In the genomic region with DNA sequence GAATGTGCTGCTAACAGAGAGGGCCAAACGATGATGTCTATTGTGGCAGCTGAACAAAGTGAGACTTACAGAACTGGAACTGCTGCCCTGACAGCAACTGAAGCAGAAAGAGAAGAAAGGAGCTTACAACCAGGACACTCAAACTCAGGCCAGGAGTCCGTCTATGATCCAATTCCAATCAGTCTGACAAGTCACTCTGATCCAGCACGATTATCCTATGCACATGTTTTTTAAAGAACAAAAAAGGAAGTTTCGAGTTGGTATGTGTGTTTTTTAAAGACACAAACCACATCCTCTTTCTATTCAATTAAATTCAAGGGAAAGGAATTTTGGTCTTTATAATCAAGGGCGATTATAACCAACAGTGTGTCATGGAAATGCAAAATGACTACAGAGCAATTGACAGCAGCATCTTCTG, we compare ENCODE assay signal across 17 cellular contexts. TPM values are rescaled to one million over a fixed set of nuclear protein-coding genes. Genes with fewer than 3 reads are reported as not detected.
DNase-seq lines count a peak whose midpoint lies in the region; ATAC-seq, FAIRE-seq and TF ChIP-seq lines count a peak whose summit lies in the region.
"Had no signal": no experiment of that assay in that cellular context is flagged by ENCODE, and none has a peak within 500 bp of the region (broad histone marks: within the 10 kb centered on the region; RNA-seq: fewer than 3 reads in every experiment).

No MANE protein-coding gene starts in this region.

- H3K4me1 ChIP-seq in GM12878 (ENCODE audit: control insufficient read depth, insufficient read depth, low read length) = peaks cover 6% of the 10 kb centered on the region
- H3K4me1 ChIP-seq in neutrophil (ENCODE audit: control insufficient read depth in 1 of 2, insufficient read depth in 1 of 2, low read depth in 1 of 2, low read length in 1 of 2) = peaks cover 0 to 6% of the 10 kb centered on the region in 2 experiments
- H3K4me1 ChIP-seq: breast epithelium, SJCRH30 had no signal

- no peak for TF ChIP-seq CTCF in GM13977 (IDR thresholded peaks at IDR 0.05; ENCODE audit: extremely low read depth, insufficient read depth, missing control alignments)
- TF ChIP-seq CTCF in GM12878 (IDR thresholded peaks at IDR 0.05 in 2 of 3, conservative IDR thresholded peaks at IDR 0.05 in 1 of 3; ENCODE audit: control insufficient read depth in 2 of 3, extremely low read depth in 1 of 3, insufficient read depth in 1 of 3, low read depth in 3 of 3, low read length in 3 of 3) = no peak
- TF ChIP-seq CTCF in neutrophil (IDR thresholded peaks at IDR 0.05) = no peak

- intact Hi-C loops in GM12878 (cut with micrococcal nuclease; ENCODE audit: unreplicated experiment) = no loop called here

- H2AFZ ChIP-seq in GM12878 (ENCODE audit: control insufficient read depth, low read depth, low read length) = peak overlapping the region; percentile 63

- no peaks in the 10 kb centered on the region for H3K79me2 ChIP-seq in GM12878 (ENCODE audit: control insufficient read depth, insufficient read depth, low read length)

- TF ChIP-seq RAD21 in GM12878 (IDR thresholded peaks at IDR 0.05; ENCODE audit: insufficient read depth, low read depth, low read length) = no peak

- H3K27me3 ChIP-seq in GM12878 (replicated peaks in 1 of 2; ENCODE audit: control insufficient read depth in 2 of 2, insufficient read depth in 2 of 2, low read length in 1 of 2) = no peaks in the 10 kb centered on the region
- H3K27me3 ChIP-seq in neutrophil = no peaks in the 10 kb centered on the region
- H3K27me3 ChIP-seq: breast epithelium, heart right ventricle, SJCRH30 had no signal

- WGBS in GM12878 (ENCODE audit: insufficient coverage, insufficient replicate concordance, low lambda C conversion rate, missing lambda C conversion rate) = 8% methylated on average over 5 of the region's 5 CpGs

- H3K36me3 ChIP-seq in GM12878 (ENCODE audit: control insufficient read depth in 2 of 2, insufficient read depth in 2 of 2, low read length in 1 of 2) (no peaks in the 10 kb centered on the region), neutrophil (no peaks in the 10 kb centered on the region)
- H3K36me3 ChIP-seq: breast epithelium, heart right ventricle, left ventricle myocardium inferior, SJCRH30 had no signal

- CTCF ChIA-PET in GM12878 (lab: Yijun Ruan, JAX) = interaction anchor here (0.6 to 1.9 kb wide), 5 partner anchors 15 to 181 kb away, joined by 3 to 11 read pairs (median 4); no protein-coding TSS in a partner anchor

- POLR2A ChIA-PET in GM12878 (lab: Charles Lee) = interaction anchor here (0.6 to 1.1 kb wide), 2 partner anchors 8 to 610 kb away, joined by 3 to 6 read pairs; no protein-coding TSS in a partner anchor

- in situ Hi-C loops in GM13977 (cut with MboI; ENCODE audit: low pct_unique_long_range_greater_than_20kb, low sequenced_read_pairs, unreplicated experiment) (no loop called here), GM12878 (cut with MboI) (no loop called here)

- SMC1A ChIA-PET in GM12878 (lab: Charles Lee; ENCODE audit: uncharacterized antibody, unreplicated experiment) = interaction anchor here (1.0 to 1.5 kb wide), 5 partner anchors 15 to 37 kb away, joined by 3 to 8 read pairs (median 3); no protein-coding TSS in a partner anchor

- peak; percentile 30 for DNase-seq in GM13977 (ENCODE audit: low spot score)
- peak; percentile 67 for DNase-seq in NOMO-1 treated with dmso at 0.1 percent for 144 hours (lab: John Stamatoyannopoulos, UW; ENCODE audit: unreplicated experiment)
- no peak for DNase-seq in GM12878 (ENCODE audit: low read depth, low spot score)
- no peak for DNase-seq in NCI-H2171 treated with DMSO at 0.1 percent for 48 hours (lab: John Stamatoyannopoulos, UW)
- no peak for DNase-seq in NCI-H1417 treated with DMSO at 0.1 percent for 48 hours (lab: John Stamatoyannopoulos, UW)
- DNase-seq in stimulated activated CD4-positive, alpha-beta T cell treated with anti-CD3 and anti-CD28 coated beads, Interleukin-15, amount 100 ng/mL, for 24 hours = no peak
- DNase-seq: activated T-cell treated with anti-CD3 and anti-CD28 coated beads, Interleukin-2, amount 50 U/mL, for 4 hours; CD4-positive, CD25-positive, alpha-beta regulatory T cell; heart right ventricle; left ventricle myocardium inferior; NCI-H2081; NCI-H82; SJCRH30 had no signal

- ATAC-seq in GM12878 = peak; percentile 77
- ATAC-seq in HG02970 (IDR thresholded peaks at IDR 0.05; ENCODE audit: low FRiP score, unreplicated experiment) = no peak
- ATAC-seq: activated T-cell treated with anti-CD3 and anti-CD28 coated beads, Interleukin-2, amount 50 U/mL, for 4 hours; HCT116; heart right ventricle had no signal

- no peak for TF ChIP-seq EP300 in GM12878 (IDR thresholded peaks at IDR 0.05; ENCODE audit: borderline replicate concordance in 1 of 2, control insufficient read depth in 1 of 2, low read depth in 2 of 2, low read length in 2 of 2)

- no peak for TF ChIP-seq POLR2A in GM12878 (IDR thresholded peaks at IDR 0.05; ENCODE audit: low read depth, low read length)

- H3K9ac ChIP-seq in GM12878 (ENCODE audit: control insufficient read depth, insufficient read depth, low read length) = no peak overlapping the region

- peak; percentile 82 for FAIRE-seq in GM12878 (lab: Jason Lieb, UNC)

- no TSS peak for BruUV-seq in GM12878 (replicated peaks; lab: Mats Ljungman, UMichigan)

- no peaks in the 10 kb centered on the region for H4K20me1 ChIP-seq in GM12878 (ENCODE audit: control insufficient read depth, insufficient read depth)

- H3K9me3 ChIP-seq in GM12878 (replicated peaks; ENCODE audit: control insufficient read depth, insufficient read depth, low read length) (no peaks in the 10 kb centered on the region), neutrophil (no peaks in the 10 kb centered on the region)
- H3K9me3 ChIP-seq: breast epithelium, heart right ventricle, left ventricle myocardium inferior, SJCRH30 had no signal

- H3K27ac ChIP-seq in GM12878 (ENCODE audit: control insufficient read depth, insufficient read depth) (no peak overlapping the region), neutrophil (peak overlapping the region; percentile 53)
- H3K27ac ChIP-seq: breast epithelium, SJCRH30 had no signal

- H3K4me3 ChIP-seq in GM12878 = no peak overlapping the region
- H3K4me3 ChIP-seq in neutrophil (ENCODE audit: low read depth in 1 of 2, low read length in 1 of 2) = peak overlapping the region in 1 of 2 experiments; percentile 5
- H3K4me3 ChIP-seq: breast epithelium, heart right ventricle, left ventricle myocardium inferior, SJCRH30 had no signal

- peak overlapping the region; percentile 47 for H3K4me2 ChIP-seq in GM12878 (ENCODE audit: control insufficient read depth, insufficient read depth)

- RAD21 ChIA-PET in GM12878 (lab: Charles Lee; ENCODE audit: unreplicated experiment) = interaction anchor here (1.3 to 1.9 kb wide), 2 partner anchors 15 to 16 kb away, joined by 5 to 6 read pairs; no protein-coding TSS in a partner anchor

TF ChIP-seq in GM12878, 131 proteins besides CTCF, POLR2A, EP300 and RAD21 (continues in another document):
- TF ChIP-seq IKZF2 (IDR thresholded peaks at IDR 0.05) = peak; percentile 66 to 70; a peak in 3 of 4 replicates
- TF ChIP-seq ASH2L (IDR thresholded peaks at IDR 0.05; ENCODE audit: borderline replicate concordance, low read depth) = no peak
- 0 out of 2 replicates have a peak, but pooled peaks have one; percentile 13 for TF ChIP-seq BCL11A (IDR thresholded peaks at IDR 0.05; ENCODE audit: low read depth, low read length)
- TF ChIP-seq ATF7 (IDR thresholded peaks at IDR 0.05; ENCODE audit: low read depth) = 0 out of 2 replicates have a peak, but pooled peaks have one; percentile 24
- peak; percentile 89 for TF ChIP-seq MTA2 (IDR thresholded peaks at IDR 0.05; ENCODE audit: low read depth)
- no peak for TF ChIP-seq SMC3 (IDR thresholded peaks at IDR 0.05; ENCODE audit: borderline replicate concordance, low read length)
- TF ChIP-seq CBFB (IDR thresholded peaks at IDR 0.05; ENCODE audit: low read depth) = no peak
- no peak for TF ChIP-seq HDGF (IDR thresholded peaks at IDR 0.05)
- TF ChIP-seq RELB (IDR thresholded peaks at IDR 0.05; ENCODE audit: low read depth) = peak; percentile 38; the same call in 1 of the 2 replicates
- TF ChIP-seq CHD4 (IDR thresholded peaks at IDR 0.05) = no peak

RNA-seq across cellular contexts. Expression of gene MTMR4, which starts 42.4 kb away (rescaled TPM):
- 173 and 186 TPM in 2 replicates for total RNA-seq in GM12878 (2013; cell fraction: nucleolus; rRNA removed)
- 81.1 and 83.1 TPM in 2 replicates for total RNA-seq in GM12878 (2014; rRNA removed)
- 51.5 and 52.3 TPM in 2 replicates for total RNA-seq in GM12878 (2014; rRNA removed; fragmentation: Illumina TruSeq; extraction: Trizol)
- total RNA-seq in GM12878 (2021) = 87.2 and 87.6 TPM in 2 replicates
- 34.0 TPM for polyA plus RNA-seq in GM12878 (2011; ENCODE audit: low read depth)
- polyA plus RNA-seq in GM12878 (2011; rRNA removed) = 92.3 and 127 TPM in 2 replicates
- 96.3 and 103 TPM in 2 replicates for polyA plus RNA-seq in GM12878 (2011; cell fraction: cytosol; rRNA removed)
- polyA plus RNA-seq in GM12878 (2011; cell fraction: nucleus; rRNA removed) = 175 and 180 TPM in 2 replicates
- 41.9 and 43.4 TPM in 2 replicates for polyA plus RNA-seq in GM12878 (2012)
- 52.0 and 54.2 TPM in 2 replicates for polyA plus RNA-seq in GM12878 (2014; fragmentation: Illumina TruSeq; extraction: Trizol)
- polyA plus RNA-seq in GM12878 (2014; fragmentation: Nextera tagmentation; extraction: Ambion mirVana) = 10 to 100 TPM; 12.8 to 15.3 TPM
- polyA plus RNA-seq in GM12878 (2014; rRNA removed) = 62.4 TPM in 2 replicates
- polyA plus RNA-seq in GM12878 (2016; fragmentation: Nextera tagmentation; extraction: Ambion mirVana) = 10 to 100 TPM; 42.0 to 47.9 TPM
- 319 and 364 TPM in 2 replicates for polyA minus RNA-seq in GM12878 (2011; rRNA and poly(A)+ RNA removed)
- 60.8 and 65.5 TPM in 2 replicates for polyA minus RNA-seq in GM12878 (2011; cell fraction: cytosol; rRNA and poly(A)+ RNA removed)
- polyA minus RNA-seq in GM12878 (2011; cell fraction: nucleus; rRNA and poly(A)+ RNA removed) = 45.1 and 70.1 TPM in 2 replicates

Comparison
In these comparisons a context has a peak if more than half of its experiments do, and no peak if none do; other contexts are left out.
1. DNase-seq: peak in GM13977 (single experiment) and NOMO-1 treated with dmso at 0.1 percent for 144 hours (single experiment); none in GM12878 (single experiment), NCI-H2171 treated with DMSO at 0.1 percent for 48 hours (single experiment), NCI-H1417 treated with DMSO at 0.1 percent for 48 hours (single experiment) and stimulated activated CD4-positive, alpha-beta T cell treated with anti-CD3 and anti-CD28 coated beads, Interleukin-15, amount 100 ng/mL, for 24 hours (single experiment).